6 cellular contexts compared by ENCODE assay signal in genomic region chr17:75110307-75110937, GRCh38. TPM values are rescaled to one million over a fixed set of nuclear protein-coding genes. Genes with fewer than 3 reads are reported as not detected.
A peak's percentile ranks its signal among the peaks of the same experiment; 100 is the strongest.
DNase-seq lines count a peak whose midpoint lies in the region; ATAC-seq and TF ChIP-seq lines count a peak whose summit lies in the region.

No MANE protein-coding gene starts in this region.

- no peaks in the 10 kb centered on the region for H3K27me3 Mint-ChIP-seq in activated naive CD8-positive, alpha-beta T cell treated with anti-CD3 and anti-CD28 coated beads, Interleukin-2, amount 50 U/mL, for 24 hours

- H3K27ac Mint-ChIP-seq in activated naive CD8-positive, alpha-beta T cell treated with anti-CD3 and anti-CD28 coated beads, Interleukin-2, amount 50 U/mL, for 24 hours, result peak overlapping the region; percentile 64

- H3K4me3 Mint-ChIP-seq in activated naive CD8-positive, alpha-beta T cell treated with anti-CD3 and anti-CD28 coated beads, Interleukin-2, amount 50 U/mL, for 24 hours, result peak overlapping the region; percentile 86

- DNase-seq in activated naive CD8-positive, alpha-beta T cell treated with anti-CD3 and anti-CD28 coated beads, Interleukin-2, amount 50 U/mL, for 24 hours, result no peak
- no peak for DNase-seq in foreskin keratinocyte
- no peak for DNase-seq in NCI-H1092 treated with DMSO at 0.1 percent for 48 hours (lab: John Stamatoyannopoulos, UW)
- no peak for DNase-seq in HuH-7 (ENCODE audit: low spot score)

- H3K9ac ChIP-seq in HUES64 (ENCODE audit: low read depth, low read length) (peak overlapping the region; percentile 62; the same call in 1 of the 2 replicates), muscle layer of colon (ENCODE audit: low read length) (no peak overlapping the region)

- H3K4me3 ChIP-seq in HUES64 (ENCODE audit: low read length), result peak overlapping the region; percentile 81
- peak overlapping the region; percentile 72 to 76 for H3K4me3 ChIP-seq in muscle layer of colon (ENCODE audit: low read depth in 1 of 2, low read length in 2 of 2)

- H3K36me3 Mint-ChIP-seq in activated naive CD8-positive, alpha-beta T cell treated with anti-CD3 and anti-CD28 coated beads, Interleukin-2, amount 50 U/mL, for 24 hours (ENCODE audit: low read depth), result peaks cover 8% of the 10 kb centered on the region

- 34% methylated on average over 34 of the region's 34 CpGs for WGBS in HUES64

- H3K9me3 Mint-ChIP-seq in activated naive CD8-positive, alpha-beta T cell treated with anti-CD3 and anti-CD28 coated beads, Interleukin-2, amount 50 U/mL, for 24 hours, result no peaks in the 10 kb centered on the region

- no peak for TF ChIP-seq CTCF in foreskin keratinocyte (conservative IDR thresholded peaks at IDR 0.05)

- H3K4me1 Mint-ChIP-seq in activated naive CD8-positive, alpha-beta T cell treated with anti-CD3 and anti-CD28 coated beads, Interleukin-2, amount 50 U/mL, for 24 hours, result peaks cover 37% of the 10 kb centered on the region

- H3K4me1 ChIP-seq in HUES64 (ENCODE audit: insufficient read depth, low read length) (0 out of 2 replicates have a peak, but pooled peaks cover 10% of the 10 kb centered on the region), muscle layer of colon (ENCODE audit: insufficient read depth, low read length) (peaks cover 16% of the 10 kb centered on the region), foreskin keratinocyte (no peaks in the 10 kb centered on the region)

- H3K27me3 ChIP-seq in HUES64 (ENCODE audit: insufficient read depth, low read length), result peaks cover 10% of the 10 kb centered on the region; the same call in 1 of the 2 replicates
- no peaks in the 10 kb centered on the region for H3K27me3 ChIP-seq in muscle layer of colon (ENCODE audit: control insufficient read depth in 1 of 2, insufficient read depth in 2 of 2, low read length in 2 of 2)
- peaks cover 10% of the 10 kb centered on the region for H3K27me3 ChIP-seq in foreskin keratinocyte

- H3K27ac ChIP-seq in HUES64 (ENCODE audit: low read depth, low read length), result no peak overlapping the region
- H3K27ac ChIP-seq in muscle layer of colon (ENCODE audit: low read depth, low read length), result no peak overlapping the region
- H3K27ac ChIP-seq in foreskin keratinocyte, result no peak overlapping the region

- ATAC-seq in activated naive CD8-positive, alpha-beta T cell treated with anti-CD3 and anti-CD28 coated beads, Interleukin-2, amount 50 U/mL, for 24 hours, result no peak
- ATAC-seq in foreskin keratinocyte, result no peak

- no peaks in the 10 kb centered on the region for H3K36me3 ChIP-seq in HUES64 (ENCODE audit: insufficient read depth, low read length)
- no peaks in the 10 kb centered on the region for H3K36me3 ChIP-seq in muscle layer of colon (ENCODE audit: insufficient read depth, low read length)

- H3K9me3 ChIP-seq in HUES64 (ENCODE audit: insufficient read depth, low read depth, low read length), result no peaks in the 10 kb centered on the region
- H3K9me3 ChIP-seq in muscle layer of colon (ENCODE audit: low read length), result no peaks in the 10 kb centered on the region

RNA-seq across cellular contexts. Expression of gene ARMC7, which starts 0.7 kb away (rescaled TPM):
- polyA plus RNA-seq in HUES64 (2013, experiment 1 of 2), result 12.4 TPM
- 11.8 TPM for polyA plus RNA-seq in HUES64 (2013, experiment 2 of 2)
- total RNA-seq in foreskin keratinocyte, result 3.5 and 4.4 TPM in 2 replicates
- 5.8 and 6.5 TPM in 2 replicates for polyA plus RNA-seq in foreskin keratinocyte

RNA-seq across cellular contexts. Expression of gene NT5C, which starts 21.1 kb away (rescaled TPM):
- 57.4 TPM for polyA plus RNA-seq in HUES64 (2013, experiment 1 of 2)
- 57.9 TPM for polyA plus RNA-seq in HUES64 (2013, experiment 2 of 2)
- total RNA-seq in foreskin keratinocyte, result 76.5 and 76.8 TPM in 2 replicates
- polyA plus RNA-seq in foreskin keratinocyte, result 109 and 111 TPM in 2 replicates

RNA-seq across cellular contexts. Expression of gene SLC16A5, which starts 22.7 kb away (rescaled TPM):
- 7.8 TPM for polyA plus RNA-seq in HUES64 (2013, experiment 1 of 2)
- 11.9 TPM for polyA plus RNA-seq in HUES64 (2013, experiment 2 of 2)
- 3.2 and 3.4 TPM in 2 replicates for total RNA-seq in foreskin keratinocyte
- 2.0 and 2.2 TPM in 2 replicates for polyA plus RNA-seq in foreskin keratinocyte

RNA-seq across cellular contexts. Expression of gene JPT1, which starts 43.9 kb away (rescaled TPM):
- 301 TPM for polyA plus RNA-seq in HUES64 (2013, experiment 1 of 2)
- polyA plus RNA-seq in HUES64 (2013, experiment 2 of 2), result 296 TPM
- total RNA-seq in foreskin keratinocyte, result 463 and 622 TPM in 2 replicates
- polyA plus RNA-seq in foreskin keratinocyte, result 705 and 905 TPM in 2 replicates
